In the genomic region with DNA sequence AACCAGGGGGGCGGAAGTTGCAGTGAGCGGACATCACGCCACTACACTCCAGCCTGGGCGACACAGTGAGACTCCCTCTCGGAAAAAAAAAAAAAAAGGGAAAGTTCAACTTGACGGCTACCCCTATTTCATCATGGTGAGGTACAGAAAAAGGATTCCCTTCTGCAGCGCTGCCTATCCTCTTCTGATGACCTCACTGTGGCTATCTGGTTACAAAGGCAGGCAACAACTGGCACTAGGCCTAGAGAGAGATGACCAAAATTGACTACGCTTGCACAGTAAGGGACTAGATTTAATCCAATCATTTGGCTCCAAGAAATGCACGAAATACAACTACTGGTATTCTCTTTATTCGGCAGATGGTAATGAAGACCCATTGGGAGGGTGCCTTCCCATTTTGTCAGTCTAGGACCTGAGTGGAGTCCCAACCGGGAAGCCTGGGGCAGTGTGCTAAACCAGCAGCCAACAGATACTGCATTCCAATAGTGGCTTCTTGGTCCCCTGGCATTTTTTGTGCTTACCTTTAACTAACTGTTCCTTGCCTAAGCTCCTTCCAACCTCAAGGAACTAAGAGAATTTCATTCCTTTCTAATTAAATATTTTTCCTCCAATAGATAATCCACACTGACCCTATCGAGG, we compare ENCODE assay signal across 7 cellular contexts. TPM values are rescaled to one million over a fixed set of nuclear protein-coding genes. Genes with fewer than 3 reads are reported as not detected.
DNase-seq lines count a peak whose midpoint lies in the region; ATAC-seq and TF ChIP-seq lines count a peak whose summit lies in the region.

No MANE protein-coding gene starts in this region.

- H3K27me3 ChIP-seq in GM23248 (replicated peaks; ENCODE audit: insufficient read depth) (no peaks in the 10 kb centered on the region), osteoblast (ENCODE audit: insufficient read depth, low read length) (no peaks in the 10 kb centered on the region)

- peak overlapping the region; percentile 73 for H3K4me2 ChIP-seq in GM23248 (ENCODE audit: unreplicated experiment)
- H3K4me2 ChIP-seq in osteoblast (ENCODE audit: insufficient read depth, low read length): peak overlapping the region; percentile 84

- H3K9me3 ChIP-seq in GM23248 (ENCODE audit: low read depth): no peaks in the 10 kb centered on the region
- no peaks in the 10 kb centered on the region for H3K9me3 ChIP-seq in osteoblast (ENCODE audit: low read depth, low read length)

- POLR2A ChIA-PET in RWPE1 (lab: Yijun Ruan, JAX; ENCODE audit: low non-redundant PET): interaction anchor here (0.6 kb wide), 1 partner anchor 37 kb away, joined by 3 read pairs; no protein-coding TSS in a partner anchor

- in situ Hi-C loops in GM23248 (cut with MboI): no loop called here

- WGBS in GM23248 (ENCODE audit: low coverage in 1 of 2, low lambda C conversion rate in 2 of 2, missing lambda C conversion rate in 2 of 2), 2 experiments: 37 to 58% methylated on average over 8 to 12 of the region's 12 CpGs

- TF ChIP-seq POLR2A in erythroblast (IDR thresholded peaks at IDR 0.05; ENCODE audit: low read length): no peak

- H3K9ac ChIP-seq in GM23248: peak overlapping the region; percentile 90

- no peak for ATAC-seq in HG02884 (IDR thresholded peaks at IDR 0.05; ENCODE audit: unreplicated experiment)

- H3K4me1 ChIP-seq in GM23248 (ENCODE audit: insufficient read depth): peaks cover 11% of the 10 kb centered on the region
- H3K4me1 ChIP-seq in osteoblast (ENCODE audit: insufficient read depth, low read length): peaks cover 14% of the 10 kb centered on the region

- DNase-seq in GM23248 (peak; percentile 73), RWPE1 (ENCODE audit: low spot score) (no peak), erythroblast (lab: John Stamatoyannopoulos, UW) (peak; percentile 26 to 36), osteoblast (ENCODE audit: insufficient read length, low spot score, missing footprints) (peak; percentile 97), NCI-H1436 treated with DMSO at 0.1 percent for 48 hours (lab: John Stamatoyannopoulos, UW) (no peak)
- no peak for DNase-seq in activated CD4-positive, CD25-positive, alpha-beta regulatory T cell treated with anti-CD3 and anti-CD28 coated beads, Interleukin-2, amount 50 U/mL, for 72 hours

- H2AFZ ChIP-seq in GM23248 (peak overlapping the region; percentile 89), osteoblast (ENCODE audit: low read length) (peak overlapping the region; percentile 90)

- H3K27ac ChIP-seq in GM23248 (peak overlapping the region; percentile 79), RWPE1 (0 out of 2 replicates have a peak overlapping the region, but pooled peaks have one; percentile 19), osteoblast (ENCODE audit: low read depth, low read length) (peak overlapping the region; percentile 95)

- TF ChIP-seq CTCF in RWPE1 (conservative IDR thresholded peaks at IDR 0.05; ENCODE audit: low read depth): no peak
- TF ChIP-seq CTCF in osteoblast (IDR thresholded peaks at IDR 0.05; ENCODE audit: extremely low read depth, low read depth, low read length): no peak

- peak overlapping the region; percentile 75 for H3K4me3 ChIP-seq in GM23248
- peak overlapping the region; percentile 81 for H3K4me3 ChIP-seq in osteoblast (ENCODE audit: insufficient read depth, low read length)

- no peaks in the 10 kb centered on the region for H3K9me2 ChIP-seq in GM23248 (ENCODE audit: insufficient read depth)

- peaks cover 16% of the 10 kb centered on the region for H3F3A ChIP-seq in GM23248 (ENCODE audit: insufficient read depth)

- CTCF ChIA-PET in RWPE1 (lab: Yijun Ruan, JAX): interaction anchor here (0.6 to 1.1 kb wide), 6 partner anchors 16 to 114 kb away, joined by 3 to 5 read pairs (median 4); no protein-coding TSS in a partner anchor

- no peaks in the 10 kb centered on the region for H3K36me3 ChIP-seq in GM23248 (ENCODE audit: low read depth)
- no peaks in the 10 kb centered on the region for H3K36me3 ChIP-seq in osteoblast (ENCODE audit: insufficient read depth, low read length)

- H4K20me1 ChIP-seq in GM23248 (ENCODE audit: insufficient read depth): no peaks in the 10 kb centered on the region
- no peaks in the 10 kb centered on the region for H4K20me1 ChIP-seq in osteoblast (ENCODE audit: insufficient read depth, low read length)

- no peaks in the 10 kb centered on the region for H3K79me2 ChIP-seq in GM23248 (ENCODE audit: insufficient read depth)
- no peaks in the 10 kb centered on the region for H3K79me2 ChIP-seq in osteoblast (ENCODE audit: insufficient read depth, low read length)

RNA-seq across cellular contexts. Expression of a gene that starts 36.6 kb away (rescaled TPM):
- 0.86 and 1.6 TPM in 2 replicates for total RNA-seq in GM23248 (2014; rRNA removed; shearing (Covaris generic))
- polyA plus RNA-seq in GM23248 (2016; fragmentation: Nextera tagmentation; extraction: Ambion mirVana): 0.26 and 0.33 TPM in 2 replicates
- total RNA-seq in osteoblast: 6.2 and 7.1 TPM in 2 replicates

Comparison
In these comparisons a context has a peak if more than half of its experiments do, and no peak if none do; other contexts are left out.
1. DNase-seq: peak in GM23248 (single experiment), erythroblast (2 of 2) and osteoblast (single experiment); none in RWPE1 (single experiment), NCI-H1436 treated with DMSO at 0.1 percent for 48 hours (single experiment) and activated CD4-positive, CD25-positive, alpha-beta regulatory T cell treated with anti-CD3 and anti-CD28 coated beads, Interleukin-2, amount 50 U/mL, for 72 hours (single experiment).
2. H3K27ac ChIP-seq: peak in every context shown above with its lines; median percentile 95 in osteoblast; 79 in GM23248; 19 in RWPE1.